26 cellular contexts compared by ENCODE assay signal in the genomic region with DNA sequence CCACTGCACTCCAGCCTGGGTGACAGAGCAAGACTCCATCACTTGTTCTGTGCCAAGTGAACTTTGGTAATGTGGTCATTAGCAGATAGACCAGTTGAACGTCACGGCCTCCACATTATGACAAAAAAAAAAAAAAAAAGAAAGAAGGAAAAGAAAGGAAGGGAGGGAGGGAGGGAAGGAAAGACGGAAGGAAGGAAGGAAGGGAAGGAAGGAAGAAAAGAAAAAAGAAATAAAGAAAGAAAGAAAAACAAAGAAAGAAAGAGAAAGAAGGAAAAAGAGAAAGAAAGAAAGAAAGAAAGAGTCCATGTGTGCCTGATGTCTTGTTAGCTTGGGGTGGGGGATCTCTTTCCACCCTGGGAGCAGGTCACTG. TPM values are rescaled to one million over a fixed set of nuclear protein-coding genes. Genes with fewer than 3 reads are reported as not detected.
"Had no signal": no experiment of that assay in that cellular context is flagged by ENCODE, and none has a peak within 500 bp of the region (broad histone marks: within the 10 kb centered on the region; RNA-seq: fewer than 3 reads in every experiment).

No MANE protein-coding gene starts in this region.

- H3K4me1 ChIP-seq: SJCRH30 had no signal

- H3K9me3 Mint-ChIP-seq: activated CD4-positive, alpha-beta T cell treated with anti-CD3 and anti-CD28 coated beads, Interleukin-2, amount 10 ng/mL, durations not matched to agents 7 days and 5 days; activated naive CD4-positive, alpha-beta T cell treated with anti-CD3 and anti-CD28 coated beads for 36 hours; activated naive CD4-positive, alpha-beta T cell treated with anti-CD3 and anti-CD28 coated beads, Interleukin-2, amount 50 U/mL, for 72 hours; activated T-cell treated with anti-CD3 and anti-CD28 coated beads, Interleukin-2, amount 50 U/mL, for 4 hours; activated T-helper 1 cell treated with anti-CD3 and anti-CD28 coated beads, Interleukin-12 subunit alpha, Interleukin-12 subunit beta, Interleukin-2, Interleukin-4 antibody, amounts not matched to agents 30 ng/mL and 10 ng/mL and 1 ng/mL, durations not matched to agents 14 hours and 24 hours and 36 hours; WTC11 had no signal

- DNase-seq: activated CD4-positive, alpha-beta T cell treated with anti-CD3 and anti-CD28 coated beads for 36 hours; activated CD4-positive, alpha-beta T cell treated with anti-CD3 and anti-CD28 coated beads, Interleukin-2, amount 10 ng/mL, durations not matched to agents 7 days and 5 days; activated CD4-positive, alpha-beta T cell treated with anti-CD3 and anti-CD28 coated beads, Interleukin-2, amount 50 U/mL, for 48 hours; activated CD8-positive, alpha-beta memory T cell treated with anti-CD3 and anti-CD28 coated beads, Interleukin-2, amount 50 U/mL, for 4 hours; activated gamma-delta T cell treated with Interleukin-2 at 50 U/mL for 16 hours; activated naive CD4-positive, alpha-beta T cell treated with anti-CD3 and anti-CD28 coated beads for 36 hours; activated T-cell treated with anti-CD3 and anti-CD28 coated beads for 4 hours; activated T-cell treated with anti-CD3 and anti-CD28 coated beads, Interleukin-2, amount 50 U/mL, for 4 hours; Karpas-422; NCI-H1417 treated with DMSO at 0.1 percent for 48 hours; NCI-H187 treated with DMSO at 0.1 percent for 48 hours; NCI-H2171 treated with DMSO at 0.1 percent for 48 hours; NCI-H2227 treated with DMSO at 0.1 percent for 48 hours; NCI-H510A treated with DMSO at 0.1 percent for 48 hours; NCI-H526 treated with DMSO at 0.1 percent for 48 hours; NCI-H774; OCI-M1; T1000 had no signal

- H3K4me3 ChIP-seq: adrenal gland, SJCRH30, SK-N-MC had no signal

- H3K9me3 ChIP-seq: adrenal gland, SJCRH30 had no signal

- H3K4me3 Mint-ChIP-seq: activated CD4-positive, alpha-beta T cell treated with anti-CD3 and anti-CD28 coated beads for 36 hours; activated CD4-positive, alpha-beta T cell treated with anti-CD3 and anti-CD28 coated beads, Interleukin-2, amount 10 ng/mL, durations not matched to agents 7 days and 5 days; activated naive CD4-positive, alpha-beta T cell treated with anti-CD3 and anti-CD28 coated beads for 36 hours; activated T-cell treated with anti-CD3 and anti-CD28 coated beads, Interleukin-2, amount 50 U/mL, for 4 hours; activated T-helper 1 cell treated with anti-CD3 and anti-CD28 coated beads, Interleukin-12 subunit alpha, Interleukin-12 subunit beta, Interleukin-2, Interleukin-4 antibody, amounts not matched to agents 30 ng/mL and 10 ng/mL and 1 ng/mL, durations not matched to agents 14 hours and 24 hours and 36 hours; WTC11 had no signal

- H3K27ac Mint-ChIP-seq: activated CD4-positive, alpha-beta T cell treated with anti-CD3 and anti-CD28 coated beads for 36 hours; activated CD4-positive, alpha-beta T cell treated with anti-CD3 and anti-CD28 coated beads, Interleukin-2, amount 10 ng/mL, durations not matched to agents 7 days and 5 days; activated naive CD4-positive, alpha-beta T cell treated with anti-CD3 and anti-CD28 coated beads for 36 hours; activated naive CD4-positive, alpha-beta T cell treated with anti-CD3 and anti-CD28 coated beads, Interleukin-2, amount 50 U/mL, for 72 hours; activated T-helper 1 cell treated with anti-CD3 and anti-CD28 coated beads, Interleukin-12 subunit alpha, Interleukin-12 subunit beta, Interleukin-2, Interleukin-4 antibody, amounts not matched to agents 30 ng/mL and 10 ng/mL and 1 ng/mL, durations not matched to agents 14 hours and 24 hours and 36 hours; WTC11 had no signal

- H3K36me3 Mint-ChIP-seq: WTC11 had no signal

- H3K36me3 ChIP-seq: adrenal gland, SJCRH30 had no signal

- H3K27ac ChIP-seq: adrenal gland, SJCRH30, SK-N-MC had no signal

- FAIRE-seq: bronchial epithelial cell had no signal

RNA-seq across cellular contexts. Expression of a gene that starts 45.3 kb away (rescaled TPM):
- total RNA-seq: T-helper 2 cell treated with Interferon-gamma antibody and Interleukin-4, amounts not matched to agents 100 ng/mL and 5 ng/mL, for 36 hours had no signal
